Comparison of ENCODE assay signal across 1 cellular context in genomic region chr2:21415234-21415633, GRCh38.
TF ChIP-seq lines count a peak whose summit lies in the region.

No MANE protein-coding gene starts in this region.

TF ChIP-seq in HEK293, 187 proteins besides CTCF, POLR2A, EP300 and RAD21 (continued from another document):
- TF ChIP-seq ZBTB11 (tag by site-specific recombination; conservative IDR thresholded peaks at IDR 0.05; ENCODE audit: low read depth) (no peak), ZSCAN4 (tag by site-specific recombination; IDR thresholded peaks at IDR 0.05) (no peak), ZNF16 (tag by site-specific recombination; IDR thresholded peaks at IDR 0.05; ENCODE audit: low read depth) (no peak)
